Comparison of ENCODE assay signal across 8 cellular contexts in the genomic region with DNA sequence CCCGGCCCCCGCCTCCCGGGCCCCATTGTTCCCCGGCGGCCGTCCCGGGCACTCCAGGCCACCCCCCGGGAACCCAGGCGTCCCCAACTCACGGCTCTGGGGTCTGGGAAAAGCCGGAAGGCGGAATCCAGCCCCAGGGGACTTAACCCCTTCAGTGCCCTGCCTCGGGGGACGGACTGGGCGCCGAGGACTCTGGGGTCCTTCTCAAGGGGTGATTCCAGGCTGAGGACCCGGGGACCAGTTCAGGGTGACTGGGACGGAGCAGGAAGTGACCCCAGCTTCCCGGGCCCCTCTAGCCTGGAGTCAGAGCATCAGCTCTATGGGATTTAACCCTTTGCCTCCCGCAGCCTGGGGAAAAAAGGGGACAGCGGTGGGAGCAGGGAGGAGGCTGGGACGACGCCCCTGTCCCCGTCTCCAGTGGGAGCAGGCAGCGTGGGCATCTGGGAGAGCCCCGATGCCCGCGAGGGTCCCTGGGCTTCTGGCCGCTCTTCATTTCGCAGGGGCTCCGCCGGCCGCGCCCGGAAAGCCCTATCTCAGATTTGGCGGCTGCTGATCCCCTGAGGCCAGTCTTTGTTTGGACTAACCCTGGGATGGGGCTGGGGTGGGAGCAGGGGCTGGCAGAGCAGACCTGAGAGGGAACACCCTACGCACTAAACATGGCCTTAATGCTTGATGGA. TPM values are rescaled to one million over a fixed set of nuclear protein-coding genes. Genes with fewer than 3 reads are reported as not detected.
DNase-seq lines count a peak whose midpoint lies in the region; ATAC-seq and TF ChIP-seq lines count a peak whose summit lies in the region.

TSS of gene ZNF629 (minus strand) at position 270 of the 677 bp plus-strand sequence. CDS start 2,723 bp downstream, outside the sequence.

- TF ChIP-seq EP300 in gastroesophageal sphincter (IDR thresholded peaks at IDR 0.05): no peak

- no peak for TF ChIP-seq CTCF in GM10266 (IDR thresholded peaks at IDR 0.05; ENCODE audit: control insufficient read depth, insufficient read depth, low read depth, missing control alignments)
- TF ChIP-seq CTCF in gastroesophageal sphincter (IDR thresholded peaks at IDR 0.05): no peak
- TF ChIP-seq CTCF in uterus (IDR thresholded peaks at IDR 0.05): peak in 2 of 4 experiments; percentile 13 to 21

- TF ChIP-seq POLR2A in gastroesophageal sphincter (IDR thresholded peaks at IDR 0.05) (no peak), uterus (IDR thresholded peaks at IDR 0.05) (no peak)

- no CpG with 5 or more reads among the region's 37 CpGs for WGBS in gastroesophageal sphincter (ENCODE audit: low coverage in 1 of 2), 2 donors

- peaks cover 16% of the 10 kb centered on the region for H3K4me1 Mint-ChIP-seq in activated naive CD4-positive, alpha-beta T cell treated with anti-CD3 and anti-CD28 coated beads for 36 hours (ENCODE audit: low read depth)
- H3K4me1 Mint-ChIP-seq in natural killer cell treated with Interleukin-12 subunit alpha and Interleukin-12 subunit beta and Interleukin-15 and Interleukin-18, amount 100 ng/mL, for 72 hours (ENCODE audit: low read depth in 2 of 2): peaks cover 7 to 11% of the 10 kb centered on the region in 2 donors

- H3K4me1 ChIP-seq in gastroesophageal sphincter (peaks cover 0 to 34% (median 10%) of the 10 kb centered on the region in 3 donors), uterus (peaks cover 8 to 10% of the 10 kb centered on the region in 2 donors)

- peak within 1 kb of the TSS; percentile 82 for H3K4me3 Mint-ChIP-seq in activated naive CD4-positive, alpha-beta T cell treated with anti-CD3 and anti-CD28 coated beads for 36 hours
- peak within 1 kb of the TSS; percentile 76 for H3K4me3 Mint-ChIP-seq in natural killer cell treated with Interleukin-12 subunit alpha and Interleukin-12 subunit beta and Interleukin-15 and Interleukin-18, amount 100 ng/mL, for 72 hours

- peaks cover 2% of the 10 kb centered on the region for H3K36me3 Mint-ChIP-seq in activated naive CD4-positive, alpha-beta T cell treated with anti-CD3 and anti-CD28 coated beads for 36 hours (ENCODE audit: low read depth)
- H3K36me3 Mint-ChIP-seq in natural killer cell treated with Interleukin-12 subunit alpha and Interleukin-12 subunit beta and Interleukin-15 and Interleukin-18, amount 100 ng/mL, for 72 hours: no peaks in the 10 kb centered on the region

- H3K4me3 ChIP-seq in gastroesophageal sphincter (peak within 1 kb of the TSS; percentile 84 to 92), uterus (peak within 1 kb of the TSS; percentile 78 to 80)

- peak; percentile 88 for ATAC-seq in gastroesophageal sphincter
- peak; percentile 50 to 59 for ATAC-seq in natural killer cell treated with Interleukin-12 subunit alpha and Interleukin-12 subunit beta and Interleukin-15 and Interleukin-18, amount 100 ng/mL, for 72 hours
- no peak for ATAC-seq in GM18858 (IDR thresholded peaks at IDR 0.05; ENCODE audit: unreplicated experiment)

- intact Hi-C loops in activated naive CD4-positive, alpha-beta T cell treated with anti-CD3 and anti-CD28 coated beads for 36 hours (cut with micrococcal nuclease): loop anchor here (1.0 kb wide), 2 partner anchors 18 to 27 kb away; no protein-coding TSS in a partner anchor
- intact Hi-C loops in uterus (cut with DNase I; ENCODE audit: low total_unique reads): no loop called here

- CTCF ChIA-PET in activated naive CD4-positive, alpha-beta T cell treated with anti-CD3 and anti-CD28 coated beads for 36 hours (lab: Charles Lee): interaction anchor here (0.7 kb wide), 1 partner anchor 8 kb away, joined by 3 read pairs; no protein-coding TSS in a partner anchor

- peak within 1 kb of the TSS; percentile 81 to 95 (median 93) for H3K27ac ChIP-seq in gastroesophageal sphincter
- peak within 1 kb of the TSS; percentile 84 to 90 for H3K27ac ChIP-seq in uterus

- no peaks in the 10 kb centered on the region for H3K27me3 ChIP-seq in gastroesophageal sphincter
- no peaks in the 10 kb centered on the region for H3K27me3 ChIP-seq in uterus

- no peaks in the 10 kb centered on the region for H3K9me3 ChIP-seq in gastroesophageal sphincter
- H3K9me3 ChIP-seq in uterus: no peaks in the 10 kb centered on the region

- DNase-seq in A172 (ENCODE audit: low spot score) (peak; percentile 58), GM10266 (ENCODE audit: extremely low spot score) (peak; percentile 65), NCI-H446 (lab: John Stamatoyannopoulos, UW) (peak; percentile 52 to 71), uterus (peak; percentile 71 to 73)
- peak; percentile 37 for DNase-seq in activated naive CD4-positive, alpha-beta T cell treated with anti-CD3 and anti-CD28 coated beads for 36 hours
- DNase-seq in natural killer cell treated with Interleukin-12 subunit alpha and Interleukin-12 subunit beta and Interleukin-15 and Interleukin-18, amount 100 ng/mL, for 72 hours (ENCODE audit: low spot score): no peak

- H3K27ac Mint-ChIP-seq in activated naive CD4-positive, alpha-beta T cell treated with anti-CD3 and anti-CD28 coated beads for 36 hours: no peak within 1 kb of the TSS
- H3K27ac Mint-ChIP-seq in natural killer cell treated with Interleukin-12 subunit alpha and Interleukin-12 subunit beta and Interleukin-15 and Interleukin-18, amount 100 ng/mL, for 72 hours: peak within 1 kb of the TSS in 1 of 2 donors; percentile 16

- no peaks in the 10 kb centered on the region for H3K27me3 Mint-ChIP-seq in activated naive CD4-positive, alpha-beta T cell treated with anti-CD3 and anti-CD28 coated beads for 36 hours (ENCODE audit: low read depth)
- peaks cover 7 to 8% of the 10 kb centered on the region in 2 donors for H3K27me3 Mint-ChIP-seq in natural killer cell treated with Interleukin-12 subunit alpha and Interleukin-12 subunit beta and Interleukin-15 and Interleukin-18, amount 100 ng/mL, for 72 hours

- H3K9me3 Mint-ChIP-seq in activated naive CD4-positive, alpha-beta T cell treated with anti-CD3 and anti-CD28 coated beads for 36 hours: no peaks in the 10 kb centered on the region
- no peaks in the 10 kb centered on the region for H3K9me3 Mint-ChIP-seq in natural killer cell treated with Interleukin-12 subunit alpha and Interleukin-12 subunit beta and Interleukin-15 and Interleukin-18, amount 100 ng/mL, for 72 hours

- H3K36me3 ChIP-seq in gastroesophageal sphincter (peaks cover 0 to 31% of the 10 kb centered on the region in 2 donors), uterus (no peaks in the 10 kb centered on the region)

RNA-seq across cellular contexts. Expression of gene ZNF629, which starts in this region (rescaled TPM):
- 20.5 and 20.8 TPM in 2 replicates for total RNA-seq in A172 (2014; rRNA removed; shearing (Covaris generic))
- total RNA-seq in activated naive CD4-positive, alpha-beta T cell treated with anti-CD3 and anti-CD28 coated beads for 36 hours: 1 to 10 TPM; 2.1 to 2.3 TPM
- 10 to 100 TPM; 12.3 to 16.5 (median 14.5) TPM for total RNA-seq in gastroesophageal sphincter
- 1 to 10 TPM in 1 of 2 donors, under 1 TPM in 1; 0.98 to 3.8 TPM for total RNA-seq in natural killer cell treated with Interleukin-12 subunit alpha and Interleukin-12 subunit beta and Interleukin-15 and Interleukin-18, amount 100 ng/mL, for 72 hours
- total RNA-seq in uterus: 10 to 100 TPM in 2 of 4 donors, 1 to 10 TPM in 2; 5.4 to 25.5 (median 10.7) TPM
